ENCODE assay signal across 1 cellular context in the genomic region with DNA sequence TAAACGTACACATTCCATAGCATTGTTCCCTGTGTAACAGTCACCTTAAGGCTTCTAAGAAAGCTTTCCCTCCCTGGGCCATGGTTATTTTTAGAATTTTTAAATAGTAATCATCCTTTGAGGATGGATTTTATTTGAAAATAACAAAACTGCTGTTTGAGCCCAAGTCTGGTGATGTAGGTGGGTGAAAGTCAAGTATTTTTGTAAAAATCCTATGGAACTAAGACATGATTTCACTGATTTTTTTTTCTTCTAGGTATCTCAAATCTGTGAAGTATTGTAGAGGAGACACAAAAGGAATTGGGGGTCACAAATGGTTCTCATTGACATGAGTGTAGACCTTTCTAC.
TF ChIP-seq lines count a peak whose summit lies in the region.

No MANE protein-coding gene starts in this region.

TF ChIP-seq in HepG2, 621 proteins besides CTCF, POLR2A, EP300 and RAD21:
- TF ChIP-seq RNF2 (conservative IDR thresholded peaks at IDR 0.05; ENCODE audit: low read depth) = no peak
- no peak for TF ChIP-seq CREB1 (IDR thresholded peaks at IDR 0.05)
- TF ChIP-seq CREB1 (CRISPR knock-in tag; IDR thresholded peaks at IDR 0.05) = 0 out of 2 replicates have a peak, but pooled peaks have one; percentile 15
- no peak for TF ChIP-seq DR1 (CRISPR knock-in tag; IDR thresholded peaks at IDR 0.05)
- TF ChIP-seq ZNF781 (CRISPR knock-in tag; IDR thresholded peaks at IDR 0.05; ENCODE audit: borderline replicate concordance, not compliant biosample characterization) = no peak
- TF ChIP-seq, protein P1, sequence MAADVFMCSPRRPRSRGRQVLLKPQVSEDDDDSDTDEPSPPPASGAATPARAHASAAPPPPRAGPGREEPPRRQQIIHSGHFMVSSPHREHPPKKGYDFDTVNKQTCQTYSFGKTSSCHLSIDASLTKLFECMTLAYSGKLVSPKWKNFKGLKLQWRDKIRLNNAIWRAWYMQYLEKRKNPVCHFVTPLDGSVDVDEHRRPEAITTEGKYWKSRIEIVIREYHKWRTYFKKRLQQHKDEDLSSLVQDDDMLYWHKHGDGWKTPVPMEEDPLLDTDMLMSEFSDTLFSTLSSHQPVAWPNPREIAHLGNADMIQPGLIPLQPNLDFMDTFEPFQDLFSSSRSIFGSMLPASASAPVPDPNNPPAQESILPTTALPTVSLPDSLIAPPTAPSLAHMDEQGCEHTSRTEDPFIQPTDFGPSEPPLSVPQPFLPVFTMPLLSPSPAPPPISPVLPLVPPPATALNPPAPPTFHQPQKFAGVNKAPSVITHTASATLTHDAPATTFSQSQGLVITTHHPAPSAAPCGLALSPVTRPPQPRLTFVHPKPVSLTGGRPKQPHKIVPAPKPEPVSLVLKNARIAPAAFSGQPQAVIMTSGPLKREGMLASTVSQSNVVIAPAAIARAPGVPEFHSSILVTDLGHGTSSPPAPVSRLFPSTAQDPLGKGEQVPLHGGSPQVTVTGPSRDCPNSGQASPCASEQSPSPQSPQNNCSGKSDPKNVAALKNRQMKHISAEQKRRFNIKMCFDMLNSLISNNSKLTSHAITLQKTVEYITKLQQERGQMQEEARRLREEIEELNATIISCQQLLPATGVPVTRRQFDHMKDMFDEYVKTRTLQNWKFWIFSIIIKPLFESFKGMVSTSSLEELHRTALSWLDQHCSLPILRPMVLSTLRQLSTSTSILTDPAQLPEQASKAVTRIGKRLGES (CRISPR knock-in tag; IDR thresholded peaks at IDR 0.05; ENCODE audit: borderline replicate concordance) = no peak
- TF ChIP-seq TCF7 (IDR thresholded peaks at IDR 0.05; ENCODE audit: low read depth) = no peak
- TF ChIP-seq GZF1 (CRISPR knock-in tag; IDR thresholded peaks at IDR 0.05) = peak; percentile 5; the same call in 1 of the 2 replicates
- TF ChIP-seq ISX (CRISPR knock-in tag; conservative IDR thresholded peaks at IDR 0.05) = no peak
- TF ChIP-seq ATAD3A (CRISPR knock-in tag; IDR thresholded peaks at IDR 0.05) = no peak
- TF ChIP-seq, protein P2, sequence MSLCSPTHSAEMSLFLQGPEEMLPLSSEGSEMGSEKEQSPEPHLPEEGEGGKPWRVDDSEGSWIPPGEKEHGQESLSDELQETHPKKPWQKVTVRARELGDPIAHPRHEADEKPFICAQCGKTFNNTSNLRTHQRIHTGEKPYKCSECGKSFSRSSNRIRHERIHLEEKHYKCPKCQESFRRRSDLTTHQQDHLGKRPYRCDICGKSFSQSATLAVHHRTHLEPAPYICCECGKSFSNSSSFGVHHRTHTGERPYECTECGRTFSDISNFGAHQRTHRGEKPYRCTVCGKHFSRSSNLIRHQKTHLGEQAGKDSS (CRISPR knock-in tag; IDR thresholded peaks at IDR 0.05; ENCODE audit: borderline replicate concordance, low read depth) = no peak
- TF ChIP-seq, protein P3, sequence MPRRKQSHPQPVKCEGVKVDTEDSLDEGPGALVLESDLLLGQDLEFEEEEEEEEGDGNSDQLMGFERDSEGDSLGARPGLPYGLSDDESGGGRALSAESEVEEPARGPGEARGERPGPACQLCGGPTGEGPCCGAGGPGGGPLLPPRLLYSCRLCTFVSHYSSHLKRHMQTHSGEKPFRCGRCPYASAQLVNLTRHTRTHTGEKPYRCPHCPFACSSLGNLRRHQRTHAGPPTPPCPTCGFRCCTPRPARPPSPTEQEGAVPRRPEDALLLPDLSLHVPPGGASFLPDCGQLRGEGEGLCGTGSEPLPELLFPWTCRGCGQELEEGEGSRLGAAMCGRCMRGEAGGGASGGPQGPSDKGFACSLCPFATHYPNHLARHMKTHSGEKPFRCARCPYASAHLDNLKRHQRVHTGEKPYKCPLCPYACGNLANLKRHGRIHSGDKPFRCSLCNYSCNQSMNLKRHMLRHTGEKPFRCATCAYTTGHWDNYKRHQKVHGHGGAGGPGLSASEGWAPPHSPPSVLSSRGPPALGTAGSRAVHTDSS (CRISPR knock-in tag; conservative IDR thresholded peaks at IDR 0.05) = no peak
- no peak for TF ChIP-seq ZNF317 (CRISPR knock-in tag; IDR thresholded peaks at IDR 0.05)
- no peak for TF ChIP-seq ZNF713 (CRISPR knock-in tag; IDR thresholded peaks at IDR 0.05)
- TF ChIP-seq NFYB (CRISPR knock-in tag; IDR thresholded peaks at IDR 0.05) = no peak
- TF ChIP-seq PHB2 (IDR thresholded peaks at IDR 0.05; ENCODE audit: partially characterized antibody) = no peak
- TF ChIP-seq ETV6 (CRISPR knock-in tag; conservative IDR thresholded peaks at IDR 0.05) = no peak
- 0 out of 2 replicates have a peak, but pooled peaks have one; percentile 12 for TF ChIP-seq ZNF761 (CRISPR knock-in tag; conservative IDR thresholded peaks at IDR 0.05)
- no peak for TF ChIP-seq CREM (IDR thresholded peaks at IDR 0.05)
- no peak for TF ChIP-seq CREM (CRISPR knock-in tag; IDR thresholded peaks at IDR 0.05)
- no peak; the same call in 1 of the 2 replicates for TF ChIP-seq HDAC2 (CRISPR knock-in tag; IDR thresholded peaks at IDR 0.05)
- TF ChIP-seq HNF4A (CRISPR knock-in tag; IDR thresholded peaks at IDR 0.05) = no peak
- TF ChIP-seq, protein P4, sequence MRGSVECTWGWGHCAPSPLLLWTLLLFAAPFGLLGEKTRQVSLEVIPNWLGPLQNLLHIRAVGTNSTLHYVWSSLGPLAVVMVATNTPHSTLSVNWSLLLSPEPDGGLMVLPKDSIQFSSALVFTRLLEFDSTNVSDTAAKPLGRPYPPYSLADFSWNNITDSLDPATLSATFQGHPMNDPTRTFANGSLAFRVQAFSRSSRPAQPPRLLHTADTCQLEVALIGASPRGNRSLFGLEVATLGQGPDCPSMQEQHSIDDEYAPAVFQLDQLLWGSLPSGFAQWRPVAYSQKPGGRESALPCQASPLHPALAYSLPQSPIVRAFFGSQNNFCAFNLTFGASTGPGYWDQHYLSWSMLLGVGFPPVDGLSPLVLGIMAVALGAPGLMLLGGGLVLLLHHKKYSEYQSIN (CRISPR knock-in tag; IDR thresholded peaks at IDR 0.05; ENCODE audit: borderline replicate concordance) = no peak
TF ChIP-seq in HepG2: peak in this region for 3.
